Comparison of ENCODE assay signal across 8 cellular contexts in genomic region chr5:263275-263975, GRCh38. TPM values are rescaled to one million over a fixed set of nuclear protein-coding genes. Genes with fewer than 3 reads are reported as not detected.
DNase-seq lines count a peak whose midpoint lies in the region; ATAC-seq, FAIRE-seq and TF ChIP-seq lines count a peak whose summit lies in the region.
"Not testable (repeated sequence)": the region's sequence is repeated elsewhere in the genome, so short reads cannot be mapped to it uniquely, and the experiment has no call there.

No MANE protein-coding gene starts in this region.

- H2AFZ ChIP-seq in PC-3 (ENCODE audit: low read length): not testable (repeated sequence)

- peaks cover 15% of the 10 kb centered on the region for H3K4me1 Mint-ChIP-seq in activated naive CD8-positive, alpha-beta T cell treated with anti-CD3 and anti-CD28 coated beads, Interleukin-2, amount 50 U/mL, for 24 hours

- not testable (repeated sequence) for H3K4me3 ChIP-seq in A549; PC-3 (ENCODE audit: low read length); lower lobe of right lung; sigmoid colon

- H3K27ac Mint-ChIP-seq in activated naive CD8-positive, alpha-beta T cell treated with anti-CD3 and anti-CD28 coated beads, Interleukin-2, amount 50 U/mL, for 24 hours: peak overlapping the region; percentile 57

- H3K27me3 Mint-ChIP-seq in activated naive CD8-positive, alpha-beta T cell treated with anti-CD3 and anti-CD28 coated beads, Interleukin-2, amount 50 U/mL, for 24 hours: not testable (repeated sequence)

- H3K9me3 Mint-ChIP-seq in activated naive CD8-positive, alpha-beta T cell treated with anti-CD3 and anti-CD28 coated beads, Interleukin-2, amount 50 U/mL, for 24 hours: not testable (repeated sequence)

- H3K27ac ChIP-seq in A549 (peak overlapping the region; percentile 63 to 67; a peak in 5 of 6 replicates), PC-3 (ENCODE audit: low read length) (peak overlapping the region; percentile 68), lower lobe of right lung (peak overlapping the region; percentile 65), sigmoid colon (peak overlapping the region; percentile 66 to 79 (median 78))

- not testable (repeated sequence) for H3K4me3 Mint-ChIP-seq in activated naive CD8-positive, alpha-beta T cell treated with anti-CD3 and anti-CD28 coated beads, Interleukin-2, amount 50 U/mL, for 24 hours

- H3K4me2 ChIP-seq in A549: peak overlapping the region; percentile 50
- peak overlapping the region; percentile 9; the same call in 1 of the 2 replicates for H3K4me2 ChIP-seq in PC-3 (ENCODE audit: low read length)

- peak overlapping the region; percentile 37; the same call in 1 of the 2 replicates for H3K9ac ChIP-seq in PC-3 (ENCODE audit: low read length)

- BruUV-seq in PC-3 (replicated peaks; lab: Mats Ljungman, UMichigan): TSS peak; percentile 18

- 69% methylated on average over 9 of the region's 9 CpGs for WGBS in A549 (ENCODE audit: missing lambda C conversion rate)
- 75 to 87% methylated on average over 9 of the region's 9 CpGs for WGBS in sigmoid colon, 2 donors

- POLR2A ChIA-PET in A549 (lab: Yijun Ruan, JAX); PC-3 (lab: Charles Lee; ENCODE audit: unreplicated experiment): not testable (repeated sequence)

- not testable (repeated sequence) for H3K27me3 ChIP-seq in PC-3 (ENCODE audit: low read length); lower lobe of right lung (ENCODE audit: low read depth); sigmoid colon

- TF ChIP-seq EP300 in A549 (IDR thresholded peaks at IDR 0.05): not testable (repeated sequence)
- peak in 2 of 4 donors; percentile 3 to 80 for TF ChIP-seq EP300 in sigmoid colon (IDR thresholded peaks at IDR 0.05)

- not testable (repeated sequence) for H3K9me2 ChIP-seq in PC-3 (replicated peaks; ENCODE audit: low read length)

- H3K9me3 ChIP-seq in A549; PC-3 (ENCODE audit: low read length); lower lobe of right lung; sigmoid colon: not testable (repeated sequence)

- peaks cover 16% of the 10 kb centered on the region for H3K4me1 ChIP-seq in A549
- not testable (repeated sequence) for H3K4me1 ChIP-seq in PC-3 (ENCODE audit: insufficient read depth, low read length); lower lobe of right lung
- peaks cover 0 to 27% (median 23%) of the 10 kb centered on the region in 4 donors for H3K4me1 ChIP-seq in sigmoid colon

- not testable (repeated sequence) for TF ChIP-seq CTCF in A549 (IDR thresholded peaks at IDR 0.05); PC-3 (conservative IDR thresholded peaks at IDR 0.05; ENCODE audit: low read depth, low read length); lower lobe of right lung (IDR thresholded peaks at IDR 0.05); sigmoid colon (IDR thresholded peaks at IDR 0.05)

- H4K20me1 ChIP-seq in PC-3 (ENCODE audit: low read length): not testable (repeated sequence)

- not testable (repeated sequence) for FAIRE-seq in A549 (lab: Jason Lieb, UNC)

- intact Hi-C loops in PC-3 (cut with micrococcal nuclease); Right ventricle myocardium superior (cut with DNase I); lower lobe of right lung (cut with DNase I); sigmoid colon (cut with DNase I): not testable (repeated sequence)

- peak; percentile 76 to 79 for ATAC-seq in A549
- peak; percentile 45; the same call in 1 of the 2 replicates for ATAC-seq in PC-3
- ATAC-seq in activated naive CD8-positive, alpha-beta T cell treated with anti-CD3 and anti-CD28 coated beads, Interleukin-2, amount 50 U/mL, for 24 hours: not testable (repeated sequence)
- peak; percentile 92 for ATAC-seq in Right ventricle myocardium superior (ENCODE audit: poor library complexity)
- ATAC-seq in lower lobe of right lung: peak; percentile 90 to 94

- TF ChIP-seq POLR2A in A549 (IDR thresholded peaks at IDR 0.05; ENCODE audit: low read length); sigmoid colon (IDR thresholded peaks at IDR 0.05): not testable (repeated sequence)

- not testable (repeated sequence) for H3K79me2 ChIP-seq in PC-3 (ENCODE audit: low read length)

- not testable (repeated sequence) for H3F3A ChIP-seq in PC-3 (ENCODE audit: low read length, unreplicated experiment)

- CTCF ChIA-PET in A549 (lab: Yijun Ruan, JAX); PC-3 (lab: Charles Lee): not testable (repeated sequence)

- DNase-seq in A549 (ENCODE audit: low read depth in 1 of 2, low spot score in 1 of 2) (peak in 1 of 2 experiments; percentile 78), GM04504 (ENCODE audit: low read depth) (peak; percentile 88), PC-3 (peak; percentile 81), dermis microvascular lymphatic vessel endothelial cell (ENCODE audit: low read depth in 2 of 2) (peak; percentile 88 to 98)
- DNase-seq in activated naive CD8-positive, alpha-beta T cell treated with anti-CD3 and anti-CD28 coated beads, Interleukin-2, amount 50 U/mL, for 24 hours; Right ventricle myocardium superior; lower lobe of right lung; sigmoid colon: not testable (repeated sequence)

- not testable (repeated sequence) for H3K36me3 ChIP-seq in PC-3 (ENCODE audit: low read depth, low read length)
- H3K36me3 ChIP-seq in lower lobe of right lung (peaks cover 26% of the 10 kb centered on the region), sigmoid colon (peaks cover 0 to 17% (median 6%) of the 10 kb centered on the region in 4 donors)

- peaks cover 16% of the 10 kb centered on the region for H3K36me3 Mint-ChIP-seq in activated naive CD8-positive, alpha-beta T cell treated with anti-CD3 and anti-CD28 coated beads, Interleukin-2, amount 50 U/mL, for 24 hours (ENCODE audit: low read depth)

- not testable (repeated sequence) for TF ChIP-seq RAD21 in A549 (conservative IDR thresholded peaks at IDR 0.05 in 1 of 2, IDR thresholded peaks at IDR 0.05 in 1 of 2)

TF ChIP-seq in A549, 52 proteins besides CTCF, POLR2A, EP300 and RAD21:
- TF ChIP-seq MAFK (IDR thresholded peaks at IDR 0.05; ENCODE audit: partially characterized antibody): peak; percentile 77

RNA-seq across cellular contexts. Expression of gene PDCD6, which starts 8.0 kb away (rescaled TPM):
- 234 and 273 TPM in 2 replicates for polyA plus RNA-seq in A549 (2011; rRNA removed)
- polyA plus RNA-seq in A549 (2012; cell fraction: cytosol; rRNA removed): 336 and 362 TPM in 2 replicates
- polyA plus RNA-seq in A549 (2012; cell fraction: nucleus; rRNA removed): 211 and 239 TPM in 2 replicates
- 174 to 184 TPM (median 174 TPM) in 3 replicates for polyA plus RNA-seq in A549 (2017; fragmentation: RNase III; extraction: RNeasy Plus Mini Kit Qiagen cat#74134 plus additional on column Dnase treatment)
- polyA minus RNA-seq in A549 (2011; rRNA and poly(A)+ RNA removed): 106 and 151 TPM in 2 replicates
- total RNA-seq in PC-3 (2014; rRNA removed): 158 and 200 TPM in 2 replicates
- total RNA-seq in dermis microvascular lymphatic vessel endothelial cell: 107 and 135 TPM in 2 replicates
- total RNA-seq in Right ventricle myocardium superior: 32.4 TPM
- total RNA-seq in lower lobe of right lung: 75.9 TPM
- 10 to 100 TPM; 47.6 to 69.1 (median 53.5) TPM for total RNA-seq in sigmoid colon
- polyA plus RNA-seq in sigmoid colon: 100 to 1,000 TPM; 174 to 231 (median 182) TPM

RNA-seq across cellular contexts. Expression of gene SDHA, which starts 45.3 kb away (rescaled TPM):
- polyA plus RNA-seq in A549 (2011; rRNA removed) (115 and 122 TPM in 2 replicates), A549 (2017; fragmentation: RNase III; extraction: RNeasy Plus Mini Kit Qiagen cat#74134 plus additional on column Dnase treatment) (131 to 134 TPM (median 134 TPM) in 3 replicates), sigmoid colon (100 to 1,000 TPM; 184 to 290 (median 187) TPM)
- 110 and 113 TPM in 2 replicates for polyA plus RNA-seq in A549 (2012; cell fraction: cytosol; rRNA removed)
- 173 and 186 TPM in 2 replicates for polyA plus RNA-seq in A549 (2012; cell fraction: nucleus; rRNA removed)
- polyA minus RNA-seq in A549 (2011; rRNA and poly(A)+ RNA removed): 160 and 184 TPM in 2 replicates
- total RNA-seq in PC-3 (2014; rRNA removed) (163 and 181 TPM in 2 replicates), dermis microvascular lymphatic vessel endothelial cell (113 and 137 TPM in 2 replicates), Right ventricle myocardium superior (837 TPM), lower lobe of right lung (89.6 TPM), sigmoid colon (10 to 100 TPM; 72.7 to 87.0 (median 80.2) TPM)

RNA-seq across cellular contexts. Expression of gene CCDC127, which starts 45.5 kb away (rescaled TPM):
- polyA plus RNA-seq in A549 (2011; rRNA removed) (5.1 and 5.2 TPM in 2 replicates), A549 (2017; fragmentation: RNase III; extraction: RNeasy Plus Mini Kit Qiagen cat#74134 plus additional on column Dnase treatment) (5.6 to 6.2 TPM (median 6.2 TPM) in 3 replicates), sigmoid colon (1 to 10 TPM; 1.2 to 3.3 (median 1.2) TPM)
- polyA plus RNA-seq in A549 (2012; cell fraction: cytosol; rRNA removed): 3.1 and 3.2 TPM in 2 replicates
- polyA plus RNA-seq in A549 (2012; cell fraction: nucleus; rRNA removed): 2.8 and 3.6 TPM in 2 replicates
- 4.5 and 4.8 TPM in 2 replicates for polyA minus RNA-seq in A549 (2011; rRNA and poly(A)+ RNA removed)
- total RNA-seq in PC-3 (2014; rRNA removed) (4.1 and 5.4 TPM in 2 replicates), dermis microvascular lymphatic vessel endothelial cell (3.6 and 4.8 TPM in 2 replicates), Right ventricle myocardium superior (8.1 TPM), lower lobe of right lung (4.9 TPM), sigmoid colon (1 to 10 TPM; 5.7 to 8.3 (median 7.1) TPM)

RNA-seq across cellular contexts. Expression of gene AHRR, which starts 58.1 kb away (rescaled TPM):
- polyA plus RNA-seq in A549 (2011; rRNA removed) (1.2 and 1.4 TPM in 2 replicates), A549 (2017; fragmentation: RNase III; extraction: RNeasy Plus Mini Kit Qiagen cat#74134 plus additional on column Dnase treatment) (1.7 to 2.3 TPM (median 1.8 TPM) in 3 replicates), sigmoid colon (1 to 10 TPM in 2 of 3 donors, under 1 TPM in 1; 0.85 to 1.8 (median 1.2) TPM)
- 2.2 and 3.8 TPM in 2 replicates for polyA plus RNA-seq in A549 (2012; cell fraction: cytosol; rRNA removed)
- 7.3 and 7.8 TPM in 2 replicates for polyA plus RNA-seq in A549 (2012; cell fraction: nucleus; rRNA removed)
- polyA minus RNA-seq in A549 (2011; rRNA and poly(A)+ RNA removed): 0.70 and 1.5 TPM in 2 replicates
- total RNA-seq in PC-3 (2014; rRNA removed) (1.6 and 1.9 TPM in 2 replicates), dermis microvascular lymphatic vessel endothelial cell (4.5 and 5.4 TPM in 2 replicates), Right ventricle myocardium superior (1.8 TPM), lower lobe of right lung (8.4 TPM), sigmoid colon (1 to 10 TPM in 1 of 4 donors, under 1 TPM in 2, not detected in 1; under 0.01 to 1.4 (median 0.68) TPM)
